In genomic region chr16:46607529-46607928, GRCh38 we compare ENCODE assay signal across 1 cellular context.
TF ChIP-seq lines count a peak whose summit lies in the region.

No MANE protein-coding gene starts in this region.

TF ChIP-seq in HepG2, 621 proteins besides CTCF, POLR2A, EP300 and RAD21 (continued from another document):
- TF ChIP-seq THRA (CRISPR knock-in tag; IDR thresholded peaks at IDR 0.05; ENCODE audit: borderline replicate concordance) (no peak), ZNF879 (CRISPR knock-in tag; IDR thresholded peaks at IDR 0.05) (no peak), DBP (CRISPR knock-in tag; IDR thresholded peaks at IDR 0.05; ENCODE audit: not compliant biosample characterization) (no peak), NKX3-1 (CRISPR knock-in tag; IDR thresholded peaks at IDR 0.05) (no peak), KDM6A (CRISPR knock-in tag; IDR thresholded peaks at IDR 0.05; ENCODE audit: low read depth) (no peak), STAG1 (CRISPR knock-in tag; IDR thresholded peaks at IDR 0.05) (peak; percentile 61), SMC3 (IDR thresholded peaks at IDR 0.05; ENCODE audit: low read length) (peak; percentile 28; the same call in 1 of the 2 replicates), PRDM4 (CRISPR knock-in tag; IDR thresholded peaks at IDR 0.05; ENCODE audit: borderline replicate concordance) (no peak)
